5 cellular contexts compared by ENCODE assay signal in genomic region chr3:51224283-51224682, GRCh38.
"Had no signal": no experiment of that assay in that cellular context is flagged by ENCODE, and none has a peak within 500 bp of the region (broad histone marks: within the 10 kb centered on the region; RNA-seq: fewer than 3 reads in every experiment).

No MANE protein-coding gene starts in this region.

- ATAC-seq: HepG2, K562 had no signal

- H3K4me1 Mint-ChIP-seq: IgD-negative memory B cell had no signal

- H3K4me3 Mint-ChIP-seq: IgD-negative memory B cell had no signal

- H3K27me3 Mint-ChIP-seq: IgD-negative memory B cell had no signal

- DNase-seq: IMR-90, KBM-7 had no signal

- H3K27ac Mint-ChIP-seq: IgD-negative memory B cell had no signal
